Comparison of ENCODE assay signal across 20 cellular contexts in the genomic region with DNA sequence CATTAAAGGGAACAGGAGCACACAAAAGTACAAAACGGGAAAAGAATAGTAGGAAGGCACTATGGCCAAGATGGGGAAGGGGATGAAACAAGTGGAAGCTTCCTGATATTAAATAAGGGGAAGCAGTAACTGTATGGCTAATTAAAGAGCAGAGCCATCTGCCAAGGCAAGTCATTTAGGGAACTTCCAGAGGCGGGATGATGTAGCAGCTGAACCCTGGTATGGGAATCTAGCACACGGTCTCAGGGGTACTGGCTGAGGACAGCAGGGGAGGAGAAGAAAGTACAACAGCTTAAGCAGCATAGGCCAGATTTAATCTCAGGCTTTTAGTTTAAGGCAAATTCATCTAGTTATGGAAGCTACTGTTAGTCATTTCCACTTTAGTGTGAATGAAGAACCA. TPM values are rescaled to one million over a fixed set of nuclear protein-coding genes. Genes with fewer than 3 reads are reported as not detected.
A peak's percentile ranks its signal among the peaks of the same experiment; 100 is the strongest.
DNase-seq lines count a peak whose midpoint lies in the region; ATAC-seq and TF ChIP-seq lines count a peak whose summit lies in the region.
"Had no signal": no experiment of that assay in that cellular context is flagged by ENCODE, and none has a peak within 500 bp of the region (broad histone marks: within the 10 kb centered on the region; RNA-seq: fewer than 3 reads in every experiment).

No MANE protein-coding gene starts in this region.

- intact Hi-C loops in testis (cut with DNase I; ENCODE audit: low total_unique reads): no loop called here

- 46 to 69% methylated on average over 3 of the region's 3 CpGs for WGBS in testis, 2 donors

- H3K27me3 ChIP-seq in testis (no peaks in the 10 kb centered on the region), neural progenitor cell (no peaks in the 10 kb centered on the region)
- H3K27me3 ChIP-seq: neutrophil had no signal

- peaks cover 70% of the 10 kb centered on the region for H3K36me3 Mint-ChIP-seq in chondrocyte (ENCODE audit: low read depth)
- peaks cover 5% of the 10 kb centered on the region for H3K36me3 Mint-ChIP-seq in neural progenitor cell
- H3K36me3 Mint-ChIP-seq: CD8-positive, alpha-beta T cell; T-cell had no signal

- H3K36me3 ChIP-seq in testis (ENCODE audit: low read depth, missing control alignments) (no peaks in the 10 kb centered on the region), neural progenitor cell (no peaks in the 10 kb centered on the region)
- H3K36me3 ChIP-seq: HAP-1, lower lobe of right lung, neutrophil had no signal

- no peak overlapping the region for H2AFZ ChIP-seq in neural progenitor cell (replicated peaks)

- DNase-seq in NCI-H82 (lab: John Stamatoyannopoulos, UW) (peak; percentile 10), NCI-H82 treated with DMSO at 0.1 percent for 48 hours (lab: John Stamatoyannopoulos, UW; ENCODE audit: unreplicated experiment) (no peak), chondrocyte (ENCODE audit: low spot score) (no peak), medulla oblongata (ENCODE audit: extremely low spot score) (peak; percentile 44), testis (no peak), NCI-H2196 treated with DMSO at 0.1 percent for 48 hours (lab: John Stamatoyannopoulos, UW; ENCODE audit: unreplicated experiment) (no peak), neural progenitor cell (ENCODE audit: low spot score) (no peak)
- DNase-seq: activated effector memory CD4-positive, alpha-beta T cell treated with anti-CD3 and anti-CD28 coated beads, Interleukin-2, amount 50 U/mL, for 16 hours; CD8-positive, alpha-beta T cell; lower lobe of right lung; NCI-H1105 treated with DMSO at 0.1 percent for 48 hours; NCI-H226; PC-3; T-cell had no signal

- H4K20me1 ChIP-seq in neural progenitor cell (ENCODE audit: low read depth): no peaks in the 10 kb centered on the region

- no peaks in the 10 kb centered on the region for H3K9me3 Mint-ChIP-seq in chondrocyte (ENCODE audit: low read depth)
- H3K9me3 Mint-ChIP-seq in neural progenitor cell: peaks cover 9% of the 10 kb centered on the region
- H3K9me3 Mint-ChIP-seq: CD8-positive, alpha-beta T cell; stimulated activated naive CD8-positive, alpha-beta T cell treated with anti-CD3 and anti-CD28 coated beads, Interleukin-15, Interleukin-2, amounts not matched to agents 100 ng/mL and 50 ng/mL, for 24 hours had no signal

- H3K27ac ChIP-seq in testis: peak overlapping the region; percentile 55 to 66
- no peak overlapping the region for H3K27ac ChIP-seq in neural progenitor cell
- H3K27ac ChIP-seq: 22Rv1, lower lobe of right lung, neutrophil had no signal

- no peaks in the 10 kb centered on the region for H3K9me3 ChIP-seq in testis
- no peaks in the 10 kb centered on the region for H3K9me3 ChIP-seq in neural progenitor cell (ENCODE audit: low read depth)
- H3K9me3 ChIP-seq: HAP-1, lower lobe of right lung, neutrophil had no signal

- no peaks in the 10 kb centered on the region for H3K27me3 Mint-ChIP-seq in chondrocyte (ENCODE audit: low read depth)
- peaks cover 2% of the 10 kb centered on the region for H3K27me3 Mint-ChIP-seq in neural progenitor cell (ENCODE audit: insufficient read depth, low read depth)

- no peak overlapping the region for H3K4me3 ChIP-seq in testis
- H3K4me3 ChIP-seq in neural progenitor cell: no peak overlapping the region
- H3K4me3 ChIP-seq: HAP-1, lower lobe of right lung had no signal

- no peak overlapping the region for H3K4me3 Mint-ChIP-seq in chondrocyte (ENCODE audit: unreplicated experiment)
- H3K4me3 Mint-ChIP-seq in neural progenitor cell: no peak overlapping the region
- H3K4me3 Mint-ChIP-seq: CD8-positive, alpha-beta T cell; stimulated activated naive CD8-positive, alpha-beta T cell treated with anti-CD3 and anti-CD28 coated beads, Interleukin-15, Interleukin-2, amounts not matched to agents 100 ng/mL and 50 ng/mL, for 24 hours; T-cell; WTC11 had no signal

- ATAC-seq in GM18502 (IDR thresholded peaks at IDR 0.05; ENCODE audit: poor library complexity, unreplicated experiment): no peak
- ATAC-seq: CD8-positive, alpha-beta T cell; PC-3; T-cell; WTC11 had no signal

- H3F3A ChIP-seq in neural progenitor cell (ENCODE audit: low read depth): no peaks in the 10 kb centered on the region

- H3K4me1 Mint-ChIP-seq in chondrocyte (ENCODE audit: low read depth) (peaks cover 95% of the 10 kb centered on the region), neural progenitor cell (peaks cover 8% of the 10 kb centered on the region)
- H3K4me1 Mint-ChIP-seq: T-cell had no signal

- no peak for TF ChIP-seq POLR2A in testis (IDR thresholded peaks at IDR 0.05)

- H3K79me2 ChIP-seq in neural progenitor cell (ENCODE audit: low read depth): no peaks in the 10 kb centered on the region

- H3K27ac Mint-ChIP-seq in chondrocyte (ENCODE audit: unreplicated experiment) (peak overlapping the region; percentile 96), neural progenitor cell (no peak overlapping the region)
- H3K27ac Mint-ChIP-seq: CD8-positive, alpha-beta T cell; stimulated activated naive CD8-positive, alpha-beta T cell treated with anti-CD3 and anti-CD28 coated beads, Interleukin-15, Interleukin-2, amounts not matched to agents 100 ng/mL and 50 ng/mL, for 24 hours; T-cell; WTC11 had no signal

- no peak overlapping the region for H3K4me2 ChIP-seq in neural progenitor cell

- H3K4me1 ChIP-seq in testis: peaks cover 8% of the 10 kb centered on the region
- H3K4me1 ChIP-seq in neural progenitor cell: no peaks in the 10 kb centered on the region
- H3K4me1 ChIP-seq: HAP-1 had no signal

- TF ChIP-seq CTCF in chondrocyte (IDR thresholded peaks at IDR 0.05) (no peak), testis (IDR thresholded peaks at IDR 0.05) (no peak), neural progenitor cell (IDR thresholded peaks at IDR 0.05) (no peak)

- no peak overlapping the region for H3K9ac ChIP-seq in neural progenitor cell

RNA-seq across cellular contexts. Expression of a gene that starts 59.1 kb away (rescaled TPM):
- total RNA-seq in chondrocyte (3,991 to 5,189 TPM (median 5,125 TPM) in 3 replicates), testis (100 to 1,000 TPM; 451 to 817 TPM), neural progenitor cell (ENCODE audit: low replicate concordance) (0.86 and 1.5 TPM in 2 replicates)
- polyA plus RNA-seq in testis (ENCODE audit: insufficient read depth, low read depth, low replicate concordance): 531 TPM
- total RNA-seq: CD8-positive, alpha-beta T cell; PC-3 had no signal

Comparison
In these comparisons a context has a peak if more than half of its experiments do, and no peak if none do; other contexts are left out.
1. DNase-seq: peak in NCI-H82 (single experiment) and medulla oblongata (single experiment); none in NCI-H82 treated with DMSO at 0.1 percent for 48 hours (single experiment), chondrocyte (single experiment), testis (single experiment), NCI-H2196 treated with DMSO at 0.1 percent for 48 hours (single experiment) and neural progenitor cell (single experiment).
2. RNA of a gene that starts 59.1 kb away (total RNA-seq): 3,991 to 5,189 TPM in chondrocyte and 451 to 817 TPM in testis; 0.86 to 1.5 TPM in neural progenitor cell; every median in the first group is over 100 times any median in the second.